In genomic region chr4:110680217-110680616, GRCh38 we compare ENCODE assay signal across 23 cellular contexts. TPM values are rescaled to one million over a fixed set of nuclear protein-coding genes. Genes with fewer than 3 reads are reported as not detected.
"Had no signal": no experiment of that assay in that cellular context is flagged by ENCODE, and none has a peak within 500 bp of the region (broad histone marks: within the 10 kb centered on the region; RNA-seq: fewer than 3 reads in every experiment).

No MANE protein-coding gene starts in this region.

- H3K36me3 Mint-ChIP-seq: activated CD4-positive, alpha-beta memory T cell treated with anti-CD3 and anti-CD28 coated beads for 36 hours; activated naive CD4-positive, alpha-beta T cell treated with anti-CD3 and anti-CD28 coated beads, Interleukin-2, amount 50 U/mL, for 72 hours; brain had no signal

- H3K27me3 ChIP-seq: MG63 had no signal

- H3K27ac Mint-ChIP-seq: activated B cell treated with CpG ODN at 0.5 μM for 24 hours; activated CD4-positive, alpha-beta memory T cell treated with anti-CD3 and anti-CD28 coated beads for 36 hours; activated CD4-positive, alpha-beta T cell treated with anti-CD3 and anti-CD28 coated beads, Interleukin-2, amount 10 ng/mL, durations not matched to agents 24 days and 14 days; activated naive CD4-positive, alpha-beta T cell treated with anti-CD3 and anti-CD28 coated beads, Interleukin-2, amount 50 U/mL, for 72 hours; activated naive CD8-positive, alpha-beta T cell treated with anti-CD3 and anti-CD28 coated beads, Interleukin-2, amount 50 U/mL, for 24 hours; brain had no signal

- H3K4me2 ChIP-seq: KMS-11, PC-9 had no signal

- DNase-seq: activated B cell treated with CpG ODN at 0.5 μM for 24 hours; activated CD4-positive, alpha-beta memory T cell treated with anti-CD3 and anti-CD28 coated beads for 36 hours; activated CD4-positive, alpha-beta T cell treated with anti-CD3 and anti-CD28 coated beads for 1 hour; activated CD4-positive, alpha-beta T cell treated with anti-CD3 and anti-CD28 coated beads, Interleukin-2, amount 10 ng/mL, durations not matched to agents 24 days and 14 days; activated CD8-positive, alpha-beta memory T cell treated with anti-CD3 and anti-CD28 coated beads for 24 hours; activated effector memory CD4-positive, alpha-beta T cell treated with anti-CD3 and anti-CD28 coated beads, Interleukin-2, amount 50 U/mL, for 16 hours; activated naive CD4-positive, alpha-beta T cell treated with Interleukin-2 at 50 U/mL for 16 hours; activated naive CD8-positive, alpha-beta T cell treated with anti-CD3 and anti-CD28 coated beads, Interleukin-2, amount 50 U/mL, for 24 hours; activated T-cell treated with anti-CD3 and anti-CD28 coated beads, Interleukin-2, amount 50 U/mL, for 4 hours; amygdala; MG63; NCI-H1105 treated with DMSO at 0.1 percent for 48 hours; NCI-H1436 treated with DMSO at 0.1 percent for 48 hours; NCI-H187; NCI-H2081; NCI-H524; PC-9; SIG-M5 had no signal

- H3K36me3 ChIP-seq: MG63 had no signal

- H3K9ac ChIP-seq: KMS-11 had no signal

- H2AFZ ChIP-seq: PC-9 had no signal

- H3K9me3 ChIP-seq: MG63 had no signal

- H3K4me3 ChIP-seq: MG63, PC-9 had no signal

- H3K4me3 Mint-ChIP-seq: activated B cell treated with CpG ODN at 0.5 μM for 24 hours; activated CD4-positive, alpha-beta memory T cell treated with anti-CD3 and anti-CD28 coated beads for 36 hours; activated CD4-positive, alpha-beta T cell treated with anti-CD3 and anti-CD28 coated beads, Interleukin-2, amount 10 ng/mL, durations not matched to agents 24 days and 14 days; activated naive CD8-positive, alpha-beta T cell treated with anti-CD3 and anti-CD28 coated beads, Interleukin-2, amount 50 U/mL, for 24 hours; activated T-cell treated with anti-CD3 and anti-CD28 coated beads, Interleukin-2, amount 50 U/mL, for 4 hours; brain; central memory CD8-positive, alpha-beta T cell had no signal

- ATAC-seq: activated naive CD4-positive, alpha-beta T cell treated with anti-CD3 and anti-CD28 coated beads, Interleukin-2, amount 50 U/mL, for 72 hours; activated naive CD8-positive, alpha-beta T cell treated with anti-CD3 and anti-CD28 coated beads, Interleukin-2, amount 50 U/mL, for 24 hours; activated T-cell treated with anti-CD3 and anti-CD28 coated beads, Interleukin-2, amount 50 U/mL, for 4 hours had no signal

- H3K4me1 Mint-ChIP-seq: activated B cell treated with CpG ODN at 0.5 μM for 24 hours; activated CD4-positive, alpha-beta T cell treated with anti-CD3 and anti-CD28 coated beads, Interleukin-2, amount 10 ng/mL, durations not matched to agents 24 days and 14 days; activated naive CD8-positive, alpha-beta T cell treated with anti-CD3 and anti-CD28 coated beads, Interleukin-2, amount 50 U/mL, for 24 hours; brain; central memory CD8-positive, alpha-beta T cell had no signal

- H3K27ac ChIP-seq: KMS-11, PC-9 had no signal

- H3K27me3 Mint-ChIP-seq: activated CD4-positive, alpha-beta memory T cell treated with anti-CD3 and anti-CD28 coated beads for 36 hours; brain had no signal

- FAIRE-seq: astrocyte had no signal

RNA-seq across cellular contexts. Expression of gene PITX2, which starts 57.3 kb away (rescaled TPM):
- total RNA-seq: activated B cell treated with CpG ODN at 0.5 μM for 24 hours; activated CD4-positive, alpha-beta memory T cell treated with anti-CD3 and anti-CD28 coated beads for 36 hours; activated naive CD4-positive, alpha-beta T cell treated with anti-CD3 and anti-CD28 coated beads, Interleukin-2, amount 50 U/mL, for 72 hours; activated T-cell treated with anti-CD3 and anti-CD28 coated beads, Interleukin-2, amount 50 U/mL, for 4 hours had no signal
